8 cellular contexts compared by ENCODE assay signal in genomic region chr16:85253127-85253941, GRCh38.
DNase-seq lines count a peak whose midpoint lies in the region; TF ChIP-seq lines count a peak whose summit lies in the region.

No MANE protein-coding gene starts in this region.

- H3K4me1 Mint-ChIP-seq in mesothelial cell of epicardium: peaks cover 3% of the 10 kb centered on the region

- H3K36me3 ChIP-seq in MG63: no peaks in the 10 kb centered on the region

- H3K27ac ChIP-seq in dorsolateral prefrontal cortex: no peak overlapping the region

- peak; percentile 13 for DNase-seq in NCI-H146 (lab: John Stamatoyannopoulos, UW)
- DNase-seq in NCI-H146 treated with DMSO at 0.1 percent for 48 hours (lab: John Stamatoyannopoulos, UW; ENCODE audit: unreplicated experiment): no peak
- peak; percentile 30 for DNase-seq in MG63
- DNase-seq in activated CD4-positive, alpha-beta T cell treated with anti-CD3 and anti-CD28 coated beads, Interleukin-2, amount 50 U/mL, for 24 hours (ENCODE audit: low read depth in 1 of 2, low spot score in 1 of 2): peak; percentile 43 to 44
- DNase-seq in dorsolateral prefrontal cortex: peak in 9 of 10 donors; percentile 40 to 78 (median 65)
- peak; percentile 62 to 80 for DNase-seq in mesothelial cell of epicardium (ENCODE audit: low spot score in 2 of 2, unreplicated experiment in 2 of 2)
- DNase-seq in stimulated activated CD8-positive, alpha-beta memory T cell treated with anti-CD3 and anti-CD28 coated beads, Interleukin-4, amount 100 ng/mL, for 4 hours (ENCODE audit: low read depth in 2 of 2, low spot score in 1 of 2): peak; percentile 26 to 29
- no peak for DNase-seq in GOT3 (lab: John Stamatoyannopoulos, UW)

- no peaks in the 10 kb centered on the region for H3K9me3 Mint-ChIP-seq in mesothelial cell of epicardium

- no peaks in the 10 kb centered on the region for H3K27me3 Mint-ChIP-seq in mesothelial cell of epicardium (ENCODE audit: low read depth)

- no peak overlapping the region for H3K4me3 Mint-ChIP-seq in mesothelial cell of epicardium

- no peaks in the 10 kb centered on the region for H3K9me3 ChIP-seq in MG63

- H3K27me3 ChIP-seq in MG63: no peaks in the 10 kb centered on the region
- H3K27me3 ChIP-seq in dorsolateral prefrontal cortex: peaks cover 0 to 7% (median 0%) of the 10 kb centered on the region in 45 donors

- intact Hi-C loops in dorsolateral prefrontal cortex (cut with DNase I): loop anchor here (5.0 to 10.0 kb wide), 2 partner anchors 136 to 461 kb away; no protein-coding TSS in a partner anchor

- no peak overlapping the region for H3K4me3 ChIP-seq in MG63
- no peak overlapping the region for H3K4me3 ChIP-seq in dorsolateral prefrontal cortex

- TF ChIP-seq CTCF in dorsolateral prefrontal cortex (IDR thresholded peaks at IDR 0.05 in 54 of 56, conservative IDR thresholded peaks at IDR 0.05 in 2 of 56; ENCODE audit: low read depth in 1 of 56, partially characterized antibody in 56 of 56): peak; percentile 56 to 98 (median 90)
- TF ChIP-seq CTCF in mesothelial cell of epicardium (IDR thresholded peaks at IDR 0.05; ENCODE audit: unreplicated experiment): peak; percentile 94

- H3K36me3 Mint-ChIP-seq in mesothelial cell of epicardium: no peaks in the 10 kb centered on the region

- H3K27ac Mint-ChIP-seq in mesothelial cell of epicardium: no peak overlapping the region

Comparison
In these comparisons a context has a peak if more than half of its experiments do, and no peak if none do; other contexts are left out.
1. DNase-seq: peak in NCI-H146 (single experiment), MG63 (single experiment), activated CD4-positive, alpha-beta T cell treated with anti-CD3 and anti-CD28 coated beads, Interleukin-2, amount 50 U/mL, for 24 hours (2 of 2), dorsolateral prefrontal cortex (9 of 10), mesothelial cell of epicardium (2 of 2) and stimulated activated CD8-positive, alpha-beta memory T cell treated with anti-CD3 and anti-CD28 coated beads, Interleukin-4, amount 100 ng/mL, for 4 hours (2 of 2); none in NCI-H146 treated with DMSO at 0.1 percent for 48 hours (single experiment) and GOT3 (single experiment).